8 cellular contexts compared by ENCODE assay signal in the genomic region with DNA sequence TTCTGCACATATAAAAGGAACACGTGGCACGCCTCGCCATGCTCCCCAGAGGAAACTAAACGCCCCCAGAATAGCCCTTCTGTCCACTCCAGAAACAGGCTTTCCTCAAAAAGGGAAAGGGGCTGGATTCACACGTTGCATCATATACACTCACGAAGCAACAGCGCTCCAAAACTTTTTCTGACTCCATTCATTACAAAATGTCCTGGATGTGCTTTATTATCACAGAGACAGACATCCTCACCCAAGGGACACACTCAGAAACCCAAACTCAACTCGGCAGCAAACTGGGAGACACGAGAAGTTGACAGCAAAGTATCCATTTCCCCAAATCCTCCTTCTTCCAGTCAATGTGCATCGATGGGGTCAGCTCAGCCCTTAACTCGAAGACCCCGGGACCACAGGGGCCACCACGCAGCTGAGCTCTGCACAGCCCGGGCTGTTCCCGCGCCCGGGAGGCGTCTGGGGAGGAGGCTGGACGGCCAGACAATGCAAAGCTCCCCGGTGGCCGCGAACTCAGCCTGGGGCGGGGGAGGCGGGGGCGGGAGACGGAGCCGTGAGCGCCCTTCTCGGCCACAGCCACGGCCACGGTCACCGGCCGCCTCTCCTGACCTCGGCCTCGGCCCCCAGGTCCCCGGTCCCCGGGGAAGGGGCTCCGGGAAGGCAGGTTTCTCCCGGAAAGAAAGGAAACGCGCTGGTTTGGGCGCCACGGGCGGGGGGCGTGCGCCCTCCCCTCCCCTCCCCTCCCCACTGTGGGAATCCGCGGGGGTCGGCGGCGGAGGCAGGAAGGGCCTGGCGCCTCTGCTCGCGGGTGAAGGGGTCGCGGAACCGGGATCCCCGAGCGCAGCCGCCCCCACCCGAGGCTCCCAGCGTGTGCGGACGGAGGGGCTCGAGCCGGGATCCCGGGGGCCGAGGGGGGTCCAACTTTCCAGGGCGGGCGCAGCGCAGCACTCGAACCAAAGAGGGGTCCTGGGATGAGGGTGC. TPM values are rescaled to one million over a fixed set of nuclear protein-coding genes. Genes with fewer than 3 reads are reported as not detected.
DNase-seq lines count a peak whose midpoint lies in the region; ATAC-seq and TF ChIP-seq lines count a peak whose summit lies in the region.

No MANE protein-coding gene starts in this region.

- no peaks in the 10 kb centered on the region for H3K9me3 ChIP-seq in heart right ventricle
- no peaks in the 10 kb centered on the region for H3K9me3 ChIP-seq in gastrocnemius medialis

- intact Hi-C loops in heart right ventricle (cut with DNase I) = loop anchor here (1.0 to 10.0 kb wide), 11 partner anchors 41 to 184 kb away; no protein-coding TSS in a partner anchor
- intact Hi-C loops in gastrocnemius medialis (cut with DNase I; ENCODE audit: low total_unique reads) = loop anchor here (1.0 to 5.0 kb wide), 3 partner anchors 78 to 246 kb away; a partner anchor contains a TSS

- H3K4me3 ChIP-seq in WI38 (ENCODE audit: low read depth, low read length) (peak overlapping the region; percentile 86), heart right ventricle (peak overlapping the region; percentile 46 to 94 (median 81)), gastrocnemius medialis (peak overlapping the region; percentile 80 to 96 (median 88))

- peak; percentile 32 to 39 for TF ChIP-seq POLR2A in gastrocnemius medialis (IDR thresholded peaks at IDR 0.05)

- no peak for TF ChIP-seq CTCF in WI38 (IDR thresholded peaks at IDR 0.05; ENCODE audit: low read depth, low read length)
- no peak for TF ChIP-seq CTCF in heart right ventricle (IDR thresholded peaks at IDR 0.05)
- TF ChIP-seq CTCF in gastrocnemius medialis (IDR thresholded peaks at IDR 0.05 in 4 of 5, conservative IDR thresholded peaks at IDR 0.05 in 1 of 5) = no peak
- TF ChIP-seq CTCF in GM13976 (IDR thresholded peaks at IDR 0.05; ENCODE audit: borderline replicate concordance, control extremely low read depth, extremely low read depth, insufficient read depth, missing control alignments) = no peak

- ATAC-seq in heart right ventricle (peak in 4 of 8 donors; percentile 12 to 20 (median 14)), gastrocnemius medialis (peak in 1 of 2 donors; percentile 13), GM21529 (IDR thresholded peaks at IDR 0.05; ENCODE audit: unreplicated experiment) (no peak), GM21737 (IDR thresholded peaks at IDR 0.05; ENCODE audit: unreplicated experiment) (no peak)

- DNase-seq in DMS53 (lab: John Stamatoyannopoulos, UW) (peak; percentile 11), DMS53 treated with DMSO at 0.1 percent for 48 hours (lab: John Stamatoyannopoulos, UW; ENCODE audit: unreplicated experiment) (no peak), heart right ventricle (peak; percentile 41 to 52), gastrocnemius medialis (no peak), GM13976 (ENCODE audit: low spot score) (no peak)

- peaks cover 4 to 53% (median 37%) of the 10 kb centered on the region in 9 donors for H3K4me1 ChIP-seq in heart right ventricle
- H3K4me1 ChIP-seq in gastrocnemius medialis = peaks cover 43 to 45% of the 10 kb centered on the region in 2 donors

- in situ Hi-C loops in gastrocnemius medialis (cut with MboI; ENCODE audit: low sequenced_read_pairs in 4 of 4) = loop anchor here in 1 of 4 donors (10.0 kb wide), 1 partner anchor 94 kb away; no protein-coding TSS in a partner anchor
- in situ Hi-C loops in GM13976 (cut with MboI; ENCODE audit: low sequenced_read_pairs, unreplicated experiment) = no loop called here

- H3K27me3 ChIP-seq in heart right ventricle (peaks cover 0 to 25% (median 0%) of the 10 kb centered on the region in 7 donors), gastrocnemius medialis (no peaks in the 10 kb centered on the region)

- H3K36me3 ChIP-seq in heart right ventricle (no peaks in the 10 kb centered on the region), gastrocnemius medialis (no peaks in the 10 kb centered on the region)

- H3K27ac ChIP-seq in heart right ventricle = peak overlapping the region in 8 of 10 donors; percentile 68 to 82 (median 79)
- H3K27ac ChIP-seq in gastrocnemius medialis = peak overlapping the region; percentile 88 to 96 (median 91)

- 3% methylated on average over 56 to 67 of the region's 72 CpGs for WGBS in heart right ventricle, 2 donors

RNA-seq across cellular contexts. Expression of a gene that starts 1.2 kb away (rescaled TPM):
- 10 to 100 TPM; 11.6 to 24.4 (median 15.9) TPM for total RNA-seq in heart right ventricle
- polyA plus RNA-seq in heart right ventricle = 10 to 100 TPM in 1 of 2 donors, 1 to 10 TPM in 1; 9.9 to 20.8 TPM
- 10 to 100 TPM; 55.6 to 86.4 (median 62.7) TPM for total RNA-seq in gastrocnemius medialis

RNA-seq across cellular contexts. Expression of a gene that starts 18.5 kb away (rescaled TPM):
- 10 to 100 TPM; 15.0 to 19.8 (median 18.5) TPM for total RNA-seq in heart right ventricle
- 10 to 100 TPM; 12.5 to 14.8 TPM for polyA plus RNA-seq in heart right ventricle
- 10 to 100 TPM; 14.4 to 16.1 (median 15.3) TPM for total RNA-seq in gastrocnemius medialis

Comparison
In these comparisons a context has a peak if more than half of its experiments do, and no peak if none do; other contexts are left out.
1. DNase-seq: peak in DMS53 (single experiment) and heart right ventricle (2 of 2); none in DMS53 treated with DMSO at 0.1 percent for 48 hours (single experiment), gastrocnemius medialis (0 of 2) and GM13976 (single experiment).
2. Peak in every context shown above with its lines, with median percentiles within 50 percentile points of each other: H3K4me3 ChIP-seq.